In genomic region chr17:82187500-82187899, GRCh38 we compare ENCODE assay signal across 31 cellular contexts. TPM values are rescaled to one million over a fixed set of nuclear protein-coding genes. Genes with fewer than 3 reads are reported as not detected.
DNase-seq lines count a peak whose midpoint lies in the region; ATAC-seq, FAIRE-seq and TF ChIP-seq lines count a peak whose summit lies in the region.
"Had no signal": no experiment of that assay in that cellular context is flagged by ENCODE, and none has a peak within 500 bp of the region (broad histone marks: within the 10 kb centered on the region; RNA-seq: fewer than 3 reads in every experiment).

No MANE protein-coding gene starts in this region.

- no peak for FAIRE-seq in kidney (lab: Jason Lieb, UNC)
- FAIRE-seq: A204.1, A549, D721Med had no signal

- no peaks in the 10 kb centered on the region for H3K27me3 ChIP-seq in H7 (ENCODE audit: control insufficient read depth, insufficient read depth, low read length)
- H3K27me3 ChIP-seq: BE2C; BLaER1; BLaER1 treated with 17β-estradiol and CSF1 and Interleukin-3, amounts not matched to agents 10 nM and 100 nM had no signal

- H3K36me3 ChIP-seq in H7 (replicated peaks; ENCODE audit: control insufficient read depth, insufficient read depth, low read length) (no peaks in the 10 kb centered on the region; the same call in 1 of the 2 replicates), kidney (ENCODE audit: control insufficient read depth in 1 of 2, insufficient read depth in 2 of 2, low read length in 2 of 2) (peaks cover 6 to 16% of the 10 kb centered on the region in 2 donors)

- peak; percentile 62 for DNase-seq in H7
- peak; percentile 66 for DNase-seq in kidney
- DNase-seq in stimulated activated naive CD4-positive, alpha-beta T cell treated with Interleukin-2 at 50 U/mL for 16 hours (lab: John Stamatoyannopoulos, UW) = no peak
- DNase-seq: 8988T; ACHN; AML-193; BE2C; C1 segment of cervical spinal cord; Caco-2; Calu3; CD4-positive, alpha-beta memory T cell; CD4-positive, alpha-beta T cell; CD4-positive, CD25-positive, alpha-beta regulatory T cell; CD8-positive, alpha-beta memory T cell; CD8-positive, alpha-beta T cell; COR-L47; DMS 273 treated with DMSO at 0.1 percent for 48 hours; DMS153; DMS53; DMS79; DMS79 treated with DMSO at 0.1 percent for 48 hours; DND-41; EL had no signal

- H3K27ac ChIP-seq in kidney (ENCODE audit: low read depth in 2 of 2, low read length in 2 of 2) = no peak overlapping the region
- H3K27ac ChIP-seq: 22Rv1; A549; BLaER1; BLaER1 treated with 17β-estradiol and CSF1 and Interleukin-3, amounts not matched to agents 10 nM and 100 nM; C4-2B had no signal

- no peak for ATAC-seq in HG02798 (IDR thresholded peaks at IDR 0.05; ENCODE audit: poor library complexity, unreplicated experiment)
- ATAC-seq: CD8-positive, alpha-beta T cell had no signal

- TF ChIP-seq CTCF in kidney (IDR thresholded peaks at IDR 0.05; ENCODE audit: borderline replicate concordance, extremely low read depth, insufficient read depth) = no peak

- H3K9me3 ChIP-seq in kidney (ENCODE audit: control insufficient read depth in 1 of 2, low read length in 2 of 2) = no peaks in the 10 kb centered on the region
- H3K9me3 ChIP-seq: A549; BE2C; BLaER1; BLaER1 treated with 17β-estradiol and CSF1 and Interleukin-3, amounts not matched to agents 10 nM and 100 nM; Caco-2 had no signal

- intact Hi-C loops in kidney (cut with DNase I) = no loop called here

- H3K4me1 ChIP-seq in kidney (ENCODE audit: control insufficient read depth in 1 of 2, insufficient read depth in 1 of 2, low read depth in 1 of 2, low read length in 2 of 2) = no peaks in the 10 kb centered on the region
- H3K4me1 ChIP-seq: A549, BE2C, Caco-2 had no signal

- H3K4me3 ChIP-seq in H7 (ENCODE audit: insufficient read depth, low read depth, low read length) = no peak overlapping the region
- H3K4me3 ChIP-seq in kidney (ENCODE audit: low read length in 2 of 2) = no peak overlapping the region
- H3K4me3 ChIP-seq: A549; BLaER1; BLaER1 treated with 17β-estradiol and CSF1 and Interleukin-3, amounts not matched to agents 10 nM and 100 nM had no signal

- no peak overlapping the region for H3K9ac ChIP-seq in kidney (ENCODE audit: low read length in 2 of 2)
- H3K9ac ChIP-seq: BLaER1; BLaER1 treated with 17β-estradiol and CSF1 and Interleukin-3, amounts not matched to agents 10 nM and 100 nM had no signal

RNA-seq across cellular contexts. Expression of gene CCDC57, which starts 25.1 kb away (rescaled TPM):
- 3.7 and 6.0 TPM in 2 replicates for total RNA-seq in H7 (2014; rRNA removed; shearing (Covaris generic))
- total RNA-seq in kidney = 79.4 TPM
- polyA plus RNA-seq in kidney (ENCODE audit: insufficient read depth, low read depth, low replicate concordance) = 46.7 TPM

RNA-seq across cellular contexts. Expression of gene SLC16A3, which starts 41.3 kb away (rescaled TPM):
- total RNA-seq in H7 (2014; rRNA removed; shearing (Covaris generic)) = 31.2 and 52.0 TPM in 2 replicates
- 85.7 TPM for total RNA-seq in kidney
- polyA plus RNA-seq in kidney (ENCODE audit: insufficient read depth, low read depth, low replicate concordance) = 28.8 TPM

Comparison
In these comparisons a context has a peak if more than half of its experiments do, and no peak if none do; other contexts are left out.
1. RNA of gene CCDC57, which starts 25.1 kb away (total RNA-seq): 79.4 TPM in kidney (single experiment); 3.7 to 6.0 TPM in H7; every median in the first group is over 10 times any median in the second.